ENCODE assay signal across 2 cellular contexts in genomic region chr1:24004132-24004531, GRCh38.
TF ChIP-seq lines count a peak whose summit lies in the region.

No MANE protein-coding gene starts in this region.

TF ChIP-seq in GM23338, 12 proteins besides CTCF, POLR2A, EP300 and RAD21 (continued from another document):
- TF ChIP-seq ETS1 (IDR thresholded peaks at IDR 0.05) (no peak), ZNF114 (CRISPR knock-in tag; IDR thresholded peaks at IDR 0.05) (no peak), REST (IDR thresholded peaks at IDR 0.05; ENCODE audit: unreplicated experiment) (no peak), JUNB (IDR thresholded peaks at IDR 0.05; ENCODE audit: unreplicated experiment) (no peak), STAT1 (IDR thresholded peaks at IDR 0.05; ENCODE audit: unreplicated experiment) (no peak), ZNF462 (CRISPR knock-in tag; IDR thresholded peaks at IDR 0.05) (no peak), NANOG (IDR thresholded peaks at IDR 0.05; ENCODE audit: borderline replicate concordance) (no peak)

TF ChIP-seq in WTC11, 78 proteins besides CTCF, POLR2A, EP300 and RAD21 (continued from another document):
- TF ChIP-seq HMGXB4 (CRISPR knock-in tag; IDR thresholded peaks at IDR 0.05) (no peak), ELF4 (CRISPR knock-in tag; IDR thresholded peaks at IDR 0.05; ENCODE audit: low read depth) (no peak), ZNF423 (CRISPR knock-in tag; IDR thresholded peaks at IDR 0.05) (no peak), CREB1 (CRISPR knock-in tag; IDR thresholded peaks at IDR 0.05) (no peak), PRRX2 (CRISPR knock-in tag; IDR thresholded peaks at IDR 0.05) (no peak), OVOL2 (CRISPR knock-in tag; IDR thresholded peaks at IDR 0.05; ENCODE audit: borderline replicate concordance) (no peak), CREM (CRISPR knock-in tag; IDR thresholded peaks at IDR 0.05) (no peak), ARID4B (CRISPR knock-in tag; IDR thresholded peaks at IDR 0.05; ENCODE audit: borderline replicate concordance) (no peak), SP1 (CRISPR knock-in tag; conservative IDR thresholded peaks at IDR 0.05) (no peak), CDX4 (CRISPR knock-in tag; IDR thresholded peaks at IDR 0.05; ENCODE audit: borderline replicate concordance) (no peak)
